18 cellular contexts compared by ENCODE assay signal in the genomic region with DNA sequence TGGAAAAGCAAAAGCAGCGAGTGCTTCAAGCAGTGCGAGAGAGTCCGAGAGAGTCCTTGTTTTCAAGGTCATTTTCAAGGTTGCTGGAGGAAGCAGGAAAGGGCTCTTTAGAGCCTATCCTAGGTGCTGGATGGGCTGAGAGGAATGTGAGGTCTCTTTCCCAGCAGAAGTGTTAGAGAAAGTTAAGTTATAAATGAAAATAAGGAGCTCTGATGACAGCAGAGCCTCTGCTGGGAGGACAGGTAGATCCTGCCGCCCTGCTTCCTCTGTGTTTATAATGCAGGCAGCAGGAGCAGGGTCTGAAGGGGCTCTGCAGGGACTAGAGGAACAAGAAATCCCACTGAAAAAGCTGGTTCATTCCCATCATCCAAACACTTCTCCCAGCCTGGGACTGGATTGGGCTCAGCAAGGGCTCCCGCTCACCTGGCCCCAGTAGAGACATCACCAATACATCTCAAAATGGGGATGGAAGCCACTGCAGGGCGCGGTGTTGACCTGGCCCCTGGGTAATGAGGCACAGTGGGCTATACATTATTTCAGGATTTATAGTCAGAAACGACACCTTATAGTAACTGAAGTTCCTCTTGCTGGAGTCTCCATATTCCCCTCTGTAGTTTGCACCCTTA.
"Had no signal": no experiment of that assay in that cellular context is flagged by ENCODE, and none has a peak within 500 bp of the region (broad histone marks: within the 10 kb centered on the region; RNA-seq: fewer than 3 reads in every experiment).

No MANE protein-coding gene starts in this region.

- H3K36me3 ChIP-seq: cardiac muscle cell, ovary, upper lobe of right lung had no signal

- ATAC-seq: activated CD4-positive, CD25-positive, alpha-beta regulatory T cell treated with anti-CD3 and anti-CD28 coated beads, Interleukin-2, amount 50 U/mL, for 24 hours; foreskin keratinocyte; lower lobe of right lung; T-cell; upper lobe of right lung had no signal

- H3K4me1 ChIP-seq: foreskin keratinocyte, upper lobe of right lung had no signal

- H3K27ac ChIP-seq: cardiac muscle cell, foreskin keratinocyte, lower lobe of right lung, upper lobe of right lung had no signal

- DNase-seq: activated CD4-positive, alpha-beta T cell treated with anti-CD3 and anti-CD28 coated beads, Interleukin-2, amount 50 U/mL, for 1 hour; activated naive CD4-positive, alpha-beta T cell treated with anti-CD3 and anti-CD28 coated beads, Interleukin-2, amount 10 ng/mL, durations not matched to agents 7 days and 5 days; activated T-cell treated with anti-CD3 and anti-CD28 coated beads, Interleukin-2, amount 50 U/mL, for 24 hours; cortex of kidney; effector CD4-positive, alpha-beta T cell; foreskin keratinocyte; immature natural killer cell; lower lobe of right lung; SK-N-SH; stimulated activated CD4-positive, alpha-beta T cell treated with anti-CD3 and anti-CD28 coated beads, Interleukin-4, amount 100 ng/mL, for 24 hours; stimulated activated naive CD4-positive, alpha-beta T cell; substantia nigra; T-cell; T-helper 9 cell; upper lobe of right lung had no signal

- H3K4me3 ChIP-seq: cardiac muscle cell, lower lobe of right lung, ovary, upper lobe of right lung had no signal

- H3K27me3 ChIP-seq: cardiac muscle cell, ovary, upper lobe of right lung had no signal

- H3K9me3 ChIP-seq: lower lobe of right lung, ovary, SK-N-SH, upper lobe of right lung had no signal
